Comparison of ENCODE assay signal across 22 cellular contexts in the genomic region with DNA sequence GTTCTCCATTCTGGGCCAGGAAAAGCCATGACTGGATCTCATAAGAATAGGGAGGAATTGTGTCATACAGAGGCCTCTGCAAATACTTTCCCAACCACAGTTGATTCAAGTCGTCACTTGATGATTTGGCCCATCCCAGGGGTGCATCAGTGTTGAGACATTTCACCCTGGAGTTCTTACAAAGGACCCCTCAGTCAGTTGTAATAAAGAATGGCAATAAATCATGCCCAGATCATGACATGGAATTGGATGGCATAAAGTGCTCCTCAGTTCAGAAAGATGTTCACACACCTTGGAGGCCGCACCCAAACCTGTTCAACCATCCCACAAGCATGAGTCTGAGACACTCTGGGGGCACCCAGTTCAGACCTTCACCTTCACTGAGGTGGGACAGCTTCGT.
DNase-seq lines count a peak whose midpoint lies in the region; ATAC-seq, FAIRE-seq and TF ChIP-seq lines count a peak whose summit lies in the region.
"Had no signal": no experiment of that assay in that cellular context is flagged by ENCODE, and none has a peak within 500 bp of the region (broad histone marks: within the 10 kb centered on the region; RNA-seq: fewer than 3 reads in every experiment).

No MANE protein-coding gene starts in this region.

- no peaks in the 10 kb centered on the region for H3K36me3 ChIP-seq in BJ (ENCODE audit: control insufficient read depth, insufficient read depth, low read length)
- H3K36me3 ChIP-seq in gastrocnemius medialis: no peaks in the 10 kb centered on the region
- H3K36me3 ChIP-seq in hepatocyte (replicated peaks; ENCODE audit: insufficient read depth, low read depth): no peaks in the 10 kb centered on the region
- H3K36me3 ChIP-seq: BLaER1 treated with 17β-estradiol and CSF1 and Interleukin-3, amounts not matched to agents 10 nM and 100 nM; Peyer's patch had no signal

- TF ChIP-seq CTCF in BJ (IDR thresholded peaks at IDR 0.05; ENCODE audit: insufficient read depth, low read depth, low read length) (no peak), fibroblast of mammary gland (conservative IDR thresholded peaks at IDR 0.05; ENCODE audit: control insufficient read depth, insufficient read depth, low read depth, low read length) (no peak), gastrocnemius medialis (IDR thresholded peaks at IDR 0.05 in 4 of 5, conservative IDR thresholded peaks at IDR 0.05 in 1 of 5) (no peak), hepatocyte (IDR thresholded peaks at IDR 0.05; ENCODE audit: poor library complexity) (no peak)

- H3K4me3 ChIP-seq in BJ (ENCODE audit: low read depth, low read length) (no peak overlapping the region), fibroblast of mammary gland (ENCODE audit: control insufficient read depth, low read depth, low read length) (no peak overlapping the region), gastrocnemius medialis (no peak overlapping the region), hepatocyte (no peak overlapping the region)
- H3K4me3 ChIP-seq: BLaER1 treated with 17β-estradiol and CSF1 and Interleukin-3, amounts not matched to agents 10 nM and 100 nM; Peyer's patch had no signal

- H3K9me3 ChIP-seq in gastrocnemius medialis (no peaks in the 10 kb centered on the region), hepatocyte (ENCODE audit: low read depth) (no peaks in the 10 kb centered on the region)
- H3K9me3 ChIP-seq: Peyer's patch had no signal

- H4K20me1 ChIP-seq in hepatocyte (ENCODE audit: insufficient read depth, poor library complexity, severe bottlenecking): no peaks in the 10 kb centered on the region
- H4K20me1 ChIP-seq: BLaER1 treated with 17β-estradiol and CSF1 and Interleukin-3, amounts not matched to agents 10 nM and 100 nM had no signal

- H3K9me2 ChIP-seq in hepatocyte (replicated peaks; ENCODE audit: insufficient read depth): no peaks in the 10 kb centered on the region

- H3K79me2 ChIP-seq in hepatocyte: no peaks in the 10 kb centered on the region

- H3K4me2 ChIP-seq in hepatocyte: no peak overlapping the region
- H3K4me2 ChIP-seq: BLaER1 treated with 17β-estradiol and CSF1 and Interleukin-3, amounts not matched to agents 10 nM and 100 nM had no signal

- no peak overlapping the region for H2AFZ ChIP-seq in hepatocyte

- ATAC-seq in gastrocnemius medialis (peak; percentile 53 to 64), GM21423 (IDR thresholded peaks at IDR 0.05; ENCODE audit: unreplicated experiment) (no peak)
- ATAC-seq: activated CD4-positive, CD25-positive, alpha-beta regulatory T cell treated with anti-CD3 and anti-CD28 coated beads, Interleukin-2, amount 50 U/mL, for 24 hours had no signal

- no peak for TF ChIP-seq POLR2A in gastrocnemius medialis (IDR thresholded peaks at IDR 0.05)

- in situ Hi-C loops in gastrocnemius medialis (cut with MboI; ENCODE audit: low sequenced_read_pairs in 4 of 4): no loop called here

- WGBS in hepatocyte (ENCODE audit: low lambda C conversion rate, missing lambda C conversion rate): 93% methylated on average over 3 of the region's 3 CpGs

- DNase-seq in BJ (ENCODE audit: low read depth) (peak; percentile 54), RCC 7860 (ENCODE audit: low spot score) (peak; percentile 47), fibroblast of mammary gland (ENCODE audit: low read depth) (peak; percentile 92), gastrocnemius medialis (peak in 1 of 2 donors; percentile 47), AML-193 (lab: John Stamatoyannopoulos, UW) (no peak), NK-92 (lab: John Stamatoyannopoulos, UW; ENCODE audit: unreplicated experiment) (no peak), hepatocyte (ENCODE audit: low spot score) (no peak)
- DNase-seq: activated naive CD8-positive, alpha-beta T cell treated with anti-CD3 and anti-CD28 coated beads for 36 hours; activated T-cell treated with anti-CD3 and anti-CD28 coated beads, Interleukin-2, amount 50 U/mL, for 1 hour; DND-41; mesendoderm; NCI-H1417 treated with DMSO at 0.1 percent for 48 hours; NCI-H510A treated with DMSO at 0.1 percent for 48 hours; occipital lobe; Peyer's patch; stimulated activated CD4-positive, alpha-beta T cell treated with anti-CD3 and anti-CD28 coated beads, Interleukin-15, amount 100 ng/mL, for 24 hours; T-helper 1 cell had no signal

- POLR2A ChIA-PET in BJ (lab: Charles Lee): no interaction called here

- peak; percentile 38 for FAIRE-seq in RCC 7860 (lab: Jason Lieb, UNC)
- FAIRE-seq: GM12892, GM19239 had no signal

- H3K27me3 ChIP-seq in BJ (ENCODE audit: control insufficient read depth, insufficient read depth, low read length) (no peaks in the 10 kb centered on the region), gastrocnemius medialis (no peaks in the 10 kb centered on the region), hepatocyte (no peaks in the 10 kb centered on the region)
- H3K27me3 ChIP-seq: BLaER1 treated with 17β-estradiol and CSF1 and Interleukin-3, amounts not matched to agents 10 nM and 100 nM; Peyer's patch had no signal

- H3K27ac ChIP-seq in gastrocnemius medialis (peak overlapping the region in 1 of 4 donors; percentile 2), hepatocyte (no peak overlapping the region)
- H3K27ac ChIP-seq: BLaER1 treated with 17β-estradiol and CSF1 and Interleukin-3, amounts not matched to agents 10 nM and 100 nM; Peyer's patch had no signal

- H3K4me1 ChIP-seq in gastrocnemius medialis (peaks cover 0 to under 1% of the 10 kb centered on the region in 2 donors), hepatocyte (ENCODE audit: insufficient read depth) (no peaks in the 10 kb centered on the region)
- H3K4me1 ChIP-seq: Peyer's patch had no signal

- CTCF ChIA-PET in BJ (lab: Yijun Ruan, JAX): interaction anchor here (0.7 kb wide), 1 partner anchor 31 kb away, joined by 3 read pairs; no protein-coding TSS in a partner anchor

- intact Hi-C loops in gastrocnemius medialis (cut with DNase I; ENCODE audit: low total_unique reads): no loop called here

Comparison
In these comparisons a context has a peak if more than half of its experiments do, and no peak if none do; other contexts are left out.
1. DNase-seq: peak in BJ (single experiment), RCC 7860 (single experiment) and fibroblast of mammary gland (single experiment); none in AML-193 (0 of 2), NK-92 (single experiment) and hepatocyte (single experiment).